Comparison of ENCODE assay signal across 19 cellular contexts in the genomic region with DNA sequence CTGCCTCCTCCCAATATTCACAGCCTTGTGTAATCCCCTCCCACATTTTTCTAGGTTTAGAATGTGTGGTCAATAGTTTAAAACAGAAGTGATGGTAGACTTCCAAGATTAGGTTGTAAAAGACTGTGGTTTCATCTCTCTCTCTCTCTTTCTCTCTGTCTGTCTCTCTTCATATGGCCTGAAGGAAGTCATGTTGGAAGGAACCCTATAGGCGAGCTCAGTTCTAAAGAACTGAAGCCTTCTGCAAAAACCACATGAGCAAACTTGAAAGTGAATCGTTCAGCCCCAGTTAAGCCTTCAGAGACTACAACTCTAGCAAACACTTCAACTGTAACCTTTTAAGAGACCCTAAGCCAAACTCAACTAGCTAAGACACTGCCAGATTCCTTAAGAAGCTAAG.
DNase-seq lines count a peak whose midpoint lies in the region; ATAC-seq lines count a peak whose summit lies in the region.
"Had no signal": no experiment of that assay in that cellular context is flagged by ENCODE, and none has a peak within 500 bp of the region (broad histone marks: within the 10 kb centered on the region; RNA-seq: fewer than 3 reads in every experiment).

No MANE protein-coding gene starts in this region.

- H2BK120ac ChIP-seq in mesenchymal stem cell (ENCODE audit: low read depth, low read length) = no peak overlapping the region

- ATAC-seq in activated T-cell treated with anti-CD3 and anti-CD28 coated beads, Interleukin-2, amount 50 U/mL, for 72 hours (replicated peaks in 1 of 2) = peak; percentile 52 to 73
- ATAC-seq in HG02885 (IDR thresholded peaks at IDR 0.05; ENCODE audit: poor library complexity, unreplicated experiment) = peak; percentile 72
- ATAC-seq: GM23338 had no signal

- no peak overlapping the region for H3K4me2 ChIP-seq in mesenchymal stem cell (ENCODE audit: low read length, poor library complexity, severe bottlenecking)
- H3K4me2 ChIP-seq: BLaER1, GM23338 had no signal

- H2AK5ac ChIP-seq in mesenchymal stem cell (ENCODE audit: low read length, severe bottlenecking) = no peak overlapping the region

- no peak overlapping the region for H3K4me3 ChIP-seq in mesenchymal stem cell (ENCODE audit: insufficient read depth in 1 of 2, low read depth in 1 of 2, low read length in 2 of 2)
- H3K4me3 ChIP-seq: BLaER1, GM23338 had no signal

- H3K27ac Mint-ChIP-seq in activated T-cell treated with anti-CD3 and anti-CD28 coated beads, Interleukin-2, amount 50 U/mL, for 72 hours = no peak overlapping the region
- no peak overlapping the region for H3K27ac Mint-ChIP-seq in activated T-cell treated with anti-CD3 and anti-CD28 coated beads, Interleukin-2, amount 50 U/mL, for 24 hours
- H3K27ac Mint-ChIP-seq: CD14-positive monocyte; CD4-positive, alpha-beta memory T cell; GM23338 had no signal

- 77% methylated on average over 2 of the region's 2 CpGs for WGBS in mesenchymal stem cell

- H3K27me3 ChIP-seq in mesenchymal stem cell (ENCODE audit: control insufficient read depth in 1 of 2, insufficient read depth in 1 of 2, low read length in 2 of 2) = no peaks in the 10 kb centered on the region
- H3K27me3 ChIP-seq: BLaER1 had no signal

- no peaks in the 10 kb centered on the region for H3K4me1 ChIP-seq in mesenchymal stem cell (ENCODE audit: control insufficient read depth, insufficient read depth, low read depth, low read length)
- H3K4me1 ChIP-seq: BLaER1 had no signal

- H4K91ac ChIP-seq in mesenchymal stem cell (ENCODE audit: low read length) = no peak overlapping the region

- H3K79me1 ChIP-seq in mesenchymal stem cell (replicated peaks; ENCODE audit: low read length, poor library complexity, severe bottlenecking) = no peaks in the 10 kb centered on the region

- no peaks in the 10 kb centered on the region for H3K36me3 ChIP-seq in mesenchymal stem cell (ENCODE audit: control insufficient read depth in 1 of 2, insufficient read depth in 2 of 2, low read depth in 1 of 2, low read length in 2 of 2)
- H3K36me3 ChIP-seq: BLaER1 had no signal

- no peak for DNase-seq in activated T-cell treated with anti-CD3 and anti-CD28 coated beads, Interleukin-2, amount 50 U/mL, for 72 hours
- no peak for DNase-seq in activated T-cell treated with anti-CD3 and anti-CD28 coated beads, Interleukin-2, amount 50 U/mL, for 24 hours
- peak; percentile 18 for DNase-seq in MV-4-11 (lab: John Stamatoyannopoulos, UW)
- DNase-seq in D341Med (ENCODE audit: low spot score) = no peak
- no peak for DNase-seq in mesenchymal stem cell
- no peak for DNase-seq in DMS53 treated with DMSO at 0.1 percent for 48 hours (lab: John Stamatoyannopoulos, UW; ENCODE audit: unreplicated experiment)
- DNase-seq: 8988T; Calu3; CD4-positive, alpha-beta memory T cell; DMS 273 treated with DMSO at 0.1 percent for 48 hours; DMS53; HCEC 1CT; IMR-90; KBM-7 had no signal

- H3K4ac ChIP-seq in mesenchymal stem cell (ENCODE audit: low read depth in 1 of 2, low read length in 2 of 2) = no peak overlapping the region

- peaks cover 17% of the 10 kb centered on the region for H3K4me1 Mint-ChIP-seq in activated T-cell treated with anti-CD3 and anti-CD28 coated beads, Interleukin-2, amount 50 U/mL, for 72 hours (ENCODE audit: low read depth)
- peaks cover 13% of the 10 kb centered on the region for H3K4me1 Mint-ChIP-seq in activated T-cell treated with anti-CD3 and anti-CD28 coated beads, Interleukin-2, amount 50 U/mL, for 24 hours (ENCODE audit: low read depth)
- H3K4me1 Mint-ChIP-seq: CD14-positive monocyte; CD4-positive, alpha-beta memory T cell; GM23338 had no signal

- no peaks in the 10 kb centered on the region for H3K27me3 Mint-ChIP-seq in activated T-cell treated with anti-CD3 and anti-CD28 coated beads, Interleukin-2, amount 50 U/mL, for 72 hours (ENCODE audit: low read depth)
- no peaks in the 10 kb centered on the region for H3K27me3 Mint-ChIP-seq in activated T-cell treated with anti-CD3 and anti-CD28 coated beads, Interleukin-2, amount 50 U/mL, for 24 hours
- H3K27me3 Mint-ChIP-seq: CD4-positive, alpha-beta memory T cell had no signal

- no peak overlapping the region for H3K27ac ChIP-seq in mesenchymal stem cell (ENCODE audit: low read length, poor library complexity, severe bottlenecking)
- H3K27ac ChIP-seq: BLaER1, HL-60 had no signal

- H3K9ac ChIP-seq in mesenchymal stem cell (ENCODE audit: low read length) = no peak overlapping the region
- H3K9ac ChIP-seq: BLaER1 had no signal

- H3K4me3 Mint-ChIP-seq in activated T-cell treated with anti-CD3 and anti-CD28 coated beads, Interleukin-2, amount 50 U/mL, for 72 hours = peak overlapping the region in 1 of 2 donors; percentile 1
- H3K4me3 Mint-ChIP-seq in activated T-cell treated with anti-CD3 and anti-CD28 coated beads, Interleukin-2, amount 50 U/mL, for 24 hours = no peak overlapping the region
- H3K4me3 Mint-ChIP-seq: CD14-positive monocyte; CD4-positive, alpha-beta memory T cell; GM23338 had no signal

- peaks cover 6 to 11% of the 10 kb centered on the region in 2 donors for H3K9me3 Mint-ChIP-seq in activated T-cell treated with anti-CD3 and anti-CD28 coated beads, Interleukin-2, amount 50 U/mL, for 72 hours
- peaks cover 13% of the 10 kb centered on the region for H3K9me3 Mint-ChIP-seq in activated T-cell treated with anti-CD3 and anti-CD28 coated beads, Interleukin-2, amount 50 U/mL, for 24 hours
- H3K9me3 Mint-ChIP-seq: GM23338 had no signal

- no peak overlapping the region for H3K23ac ChIP-seq in mesenchymal stem cell (ENCODE audit: low read length in 2 of 2)

- no peak overlapping the region for H3K14ac ChIP-seq in mesenchymal stem cell (ENCODE audit: low read length in 2 of 2)

- H2BK12ac ChIP-seq in mesenchymal stem cell (ENCODE audit: low read length in 2 of 2) = no peak overlapping the region

- H2AFZ ChIP-seq in mesenchymal stem cell (ENCODE audit: low read depth, low read length) = no peak overlapping the region
- H2AFZ ChIP-seq: GM23338 had no signal

- H2BK15ac ChIP-seq in mesenchymal stem cell (ENCODE audit: low read depth, poor library complexity, severe bottlenecking) = no peak overlapping the region

- no peaks in the 10 kb centered on the region for H3K9me3 ChIP-seq in mesenchymal stem cell (ENCODE audit: control insufficient read depth, low read length)
- H3K9me3 ChIP-seq: BLaER1 had no signal

- H3K18ac ChIP-seq in mesenchymal stem cell (ENCODE audit: low read depth in 1 of 2, low read length in 2 of 2) = no peak overlapping the region

- H3K36me3 Mint-ChIP-seq in activated T-cell treated with anti-CD3 and anti-CD28 coated beads, Interleukin-2, amount 50 U/mL, for 72 hours (ENCODE audit: insufficient read depth in 2 of 2) = peaks cover 5 to 6% of the 10 kb centered on the region in 2 donors
- no peaks in the 10 kb centered on the region for H3K36me3 Mint-ChIP-seq in activated T-cell treated with anti-CD3 and anti-CD28 coated beads, Interleukin-2, amount 50 U/mL, for 24 hours (ENCODE audit: low read depth)
- H3K36me3 Mint-ChIP-seq: CD14-positive monocyte; CD4-positive, alpha-beta memory T cell had no signal

- H2BK5ac ChIP-seq in mesenchymal stem cell (ENCODE audit: low read depth, low read length, poor library complexity, severe bottlenecking) = no peak overlapping the region

- H4K8ac ChIP-seq in mesenchymal stem cell (ENCODE audit: low read length) = no peak overlapping the region
